11 cellular contexts compared by ENCODE assay signal in the genomic region with DNA sequence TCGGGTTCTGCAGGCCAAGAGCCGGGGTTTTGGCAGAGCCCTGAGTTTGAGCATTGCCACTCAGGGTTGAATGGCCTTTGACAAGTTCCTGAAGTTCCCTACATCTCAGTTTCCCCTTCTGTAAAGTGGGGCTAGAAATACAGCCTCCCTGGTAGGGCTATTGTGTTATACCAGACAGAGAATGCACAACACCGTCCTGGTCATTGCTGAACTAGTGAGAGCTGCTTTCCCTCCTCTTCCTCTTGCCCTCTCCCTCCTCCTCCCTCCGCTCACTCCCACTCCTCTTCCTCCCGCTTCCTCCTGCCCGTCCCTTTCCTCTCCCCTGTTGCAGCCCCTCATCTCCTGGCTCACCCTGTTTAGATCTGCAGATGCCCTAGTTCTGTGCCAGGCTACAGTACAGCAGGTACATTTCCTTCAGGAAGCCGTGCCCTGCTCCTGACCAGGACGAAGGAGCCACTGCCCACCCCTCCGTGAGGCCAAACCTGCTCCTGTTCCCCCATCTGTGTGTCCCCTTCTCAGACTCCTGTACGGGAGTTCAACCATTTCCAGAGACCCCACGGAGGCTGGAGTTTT.
"Had no signal": no experiment of that assay in that cellular context is flagged by ENCODE, and none has a peak within 500 bp of the region (broad histone marks: within the 10 kb centered on the region; RNA-seq: fewer than 3 reads in every experiment).

No MANE protein-coding gene starts in this region.

- FAIRE-seq: frontal cortex had no signal

- H3K4me1 ChIP-seq: ascending aorta, breast epithelium, tibial artery had no signal

- H3K9me3 ChIP-seq: ascending aorta, breast epithelium, mucosa of descending colon, tibial artery had no signal

- H3K36me3 ChIP-seq: ascending aorta, breast epithelium, tibial artery had no signal

- H3K27ac ChIP-seq: ascending aorta, breast epithelium, tibial artery had no signal

- H3K4me3 ChIP-seq: ascending aorta, breast epithelium, mucosa of descending colon, tibial artery had no signal

- H3K27me3 ChIP-seq: ascending aorta, breast epithelium had no signal

- DNase-seq: activated CD4-positive, alpha-beta T cell treated with anti-CD3 and anti-CD28 coated beads for 1 hour; activated CD8-positive, alpha-beta memory T cell treated with anti-CD3 and anti-CD28 coated beads for 24 hours; activated effector memory CD4-positive, alpha-beta T cell treated with anti-CD3 and anti-CD28 coated beads, Interleukin-2, amount 50 U/mL, for 16 hours; cortex of kidney; naive B cell; stimulated activated naive CD4-positive, alpha-beta T cell treated with Interleukin-2 at 50 U/mL for 16 hours; tibial artery had no signal
